11 cellular contexts compared by ENCODE assay signal in the genomic region with DNA sequence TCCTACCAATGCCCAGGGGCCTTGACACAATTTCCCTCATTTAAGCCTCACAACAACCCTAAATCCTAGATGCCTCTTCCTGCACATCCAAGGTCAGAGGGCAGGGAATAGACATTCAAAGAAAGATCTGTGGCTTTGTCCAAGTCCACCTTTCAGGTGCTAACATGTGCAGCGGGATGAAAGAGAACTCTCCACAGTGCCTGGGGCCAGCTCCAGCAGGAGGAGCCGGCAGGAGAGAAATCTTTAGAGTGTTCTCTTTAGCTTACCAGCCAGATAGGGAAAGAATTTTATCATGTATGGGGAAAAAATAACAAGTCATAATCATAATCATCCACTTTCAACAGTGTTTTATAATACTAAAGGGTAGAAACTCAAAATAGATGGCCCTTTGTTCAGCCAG.
DNase-seq lines count a peak whose midpoint lies in the region; TF ChIP-seq lines count a peak whose summit lies in the region.
"Had no signal": no experiment of that assay in that cellular context is flagged by ENCODE, and none has a peak within 500 bp of the region (broad histone marks: within the 10 kb centered on the region; RNA-seq: fewer than 3 reads in every experiment).

No MANE protein-coding gene starts in this region.

- H3K4me3 ChIP-seq in BLaER1 = no peak overlapping the region
- H3K4me3 ChIP-seq in endodermal cell (ENCODE audit: low read length) = no peak overlapping the region

- H3K27me3 Mint-ChIP-seq in endodermal cell (ENCODE audit: insufficient read depth) (no peaks in the 10 kb centered on the region), type B pancreatic cell (peaks cover 41% of the 10 kb centered on the region)
- H3K27me3 Mint-ChIP-seq: CD4-positive, CD25-positive, alpha-beta regulatory T cell had no signal

- H3K4me1 ChIP-seq in BLaER1 = peaks cover 42% of the 10 kb centered on the region
- peaks cover 6% of the 10 kb centered on the region for H3K4me1 ChIP-seq in endodermal cell (ENCODE audit: control insufficient read depth, insufficient read depth, low read length)

- H3K4me3 Mint-ChIP-seq in endodermal cell = no peak overlapping the region
- no peak overlapping the region for H3K4me3 Mint-ChIP-seq in type B pancreatic cell
- H3K4me3 Mint-ChIP-seq: CD4-positive, CD25-positive, alpha-beta regulatory T cell had no signal

- no peaks in the 10 kb centered on the region for H3K36me3 ChIP-seq in BLaER1
- H3K36me3 ChIP-seq in endodermal cell (ENCODE audit: control insufficient read depth, insufficient read depth, low read length) = no peaks in the 10 kb centered on the region

- no peaks in the 10 kb centered on the region for H3K27me3 ChIP-seq in BLaER1
- no peaks in the 10 kb centered on the region for H3K27me3 ChIP-seq in endodermal cell (ENCODE audit: control insufficient read depth, insufficient read depth, low read length, poor library complexity, severe bottlenecking)

- H3K4me1 Mint-ChIP-seq in endodermal cell = peaks cover 8% of the 10 kb centered on the region
- peaks cover 16% of the 10 kb centered on the region for H3K4me1 Mint-ChIP-seq in type B pancreatic cell (ENCODE audit: unreplicated experiment)
- H3K4me1 Mint-ChIP-seq: CD4-positive, CD25-positive, alpha-beta regulatory T cell had no signal

- H3K9ac ChIP-seq in BLaER1 (peak overlapping the region; percentile 60), endodermal cell (ENCODE audit: extremely low read depth, low read length, poor library complexity, severe bottlenecking) (no peak overlapping the region)

- DNase-seq in activated effector memory CD4-positive, alpha-beta T cell treated with anti-CD3 and anti-CD28 coated beads, Interleukin-2, amount 50 U/mL, for 16 hours = peak; percentile 14
- DNase-seq in activated effector memory CD4-positive, alpha-beta T cell treated with Interleukin-2 at 50 U/mL for 16 hours = no peak
- DNase-seq in endodermal cell (peak; percentile 34), type B pancreatic cell (ENCODE audit: extremely low spot score, unreplicated experiment) (no peak), cerebellum (ENCODE audit: low spot score) (no peak)
- no peak for DNase-seq in stimulated activated CD4-positive, alpha-beta T cell treated with anti-CD3 and anti-CD28 coated beads, Interleukin-2, amount 100 ng/mL, for 48 hours
- DNase-seq: CD4-positive, CD25-positive, alpha-beta regulatory T cell; DMS53; GF-D8 had no signal

- TF ChIP-seq CTCF in endodermal cell (conservative IDR thresholded peaks at IDR 0.05) (no peak), type B pancreatic cell (conservative IDR thresholded peaks at IDR 0.05) (no peak)

- H3K36me3 Mint-ChIP-seq in endodermal cell (ENCODE audit: low read depth) = no peaks in the 10 kb centered on the region
- H3K36me3 Mint-ChIP-seq in type B pancreatic cell = no peaks in the 10 kb centered on the region
- H3K36me3 Mint-ChIP-seq: CD4-positive, CD25-positive, alpha-beta regulatory T cell had no signal

- H4K20me1 ChIP-seq in BLaER1 = peaks cover 7% of the 10 kb centered on the region; the same call in 1 of the 2 replicates

- no peak overlapping the region for H3K27ac Mint-ChIP-seq in endodermal cell
- peak overlapping the region; percentile 20 for H3K27ac Mint-ChIP-seq in type B pancreatic cell
- H3K27ac Mint-ChIP-seq: CD4-positive, CD25-positive, alpha-beta regulatory T cell had no signal

- WGBS in endodermal cell (ENCODE audit: insufficient coverage in 1 of 2, insufficient read length in 1 of 2), 2 experiments = 75 to 100% methylated on average over 1 to 2 of the region's 2 CpGs

- H3K9me3 Mint-ChIP-seq in endodermal cell (no peaks in the 10 kb centered on the region), type B pancreatic cell (no peaks in the 10 kb centered on the region)

- H3K27ac ChIP-seq in BLaER1 (no peak overlapping the region), endodermal cell (ENCODE audit: low read depth, low read length) (no peak overlapping the region)
- H3K27ac ChIP-seq: 22Rv1 had no signal

- H3K9me3 ChIP-seq in BLaER1 = no peaks in the 10 kb centered on the region
- H3K9me3 ChIP-seq in endodermal cell (ENCODE audit: control insufficient read depth, low read length) = no peaks in the 10 kb centered on the region

- peak overlapping the region; percentile 74 for H3K4me2 ChIP-seq in BLaER1

Comparison
In these comparisons a context has a peak if more than half of its experiments do, and no peak if none do; other contexts are left out.
1. DNase-seq: peak in activated effector memory CD4-positive, alpha-beta T cell treated with anti-CD3 and anti-CD28 coated beads, Interleukin-2, amount 50 U/mL, for 16 hours (single experiment) and endodermal cell (single experiment); none in activated effector memory CD4-positive, alpha-beta T cell treated with Interleukin-2 at 50 U/mL for 16 hours (single experiment), type B pancreatic cell (single experiment), stimulated activated CD4-positive, alpha-beta T cell treated with anti-CD3 and anti-CD28 coated beads, Interleukin-2, amount 100 ng/mL, for 48 hours (0 of 2) and cerebellum (single experiment).